11 cellular contexts compared by ENCODE assay signal in the genomic region with DNA sequence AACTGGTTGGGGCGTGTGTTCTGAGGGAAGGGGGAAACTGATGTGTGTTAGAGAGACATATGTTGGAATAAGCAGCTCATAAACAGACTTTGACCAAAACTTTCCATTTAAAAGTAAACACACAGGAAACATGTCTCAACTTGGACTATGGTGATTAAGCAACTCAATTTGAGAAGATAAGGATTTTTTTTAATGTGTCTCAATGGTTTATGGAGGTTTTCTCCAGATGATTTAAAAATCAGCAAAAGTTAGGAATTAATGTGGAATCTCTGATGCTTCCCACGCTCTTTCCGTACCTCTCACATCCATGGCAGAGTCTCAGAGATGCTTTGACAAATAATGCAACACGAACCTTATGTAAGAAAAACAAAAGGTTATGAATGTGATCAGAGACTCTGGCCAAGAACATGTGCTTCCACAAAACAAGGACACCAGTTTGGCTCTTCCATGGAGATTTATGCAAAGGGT.
DNase-seq lines count a peak whose midpoint lies in the region; ATAC-seq and TF ChIP-seq lines count a peak whose summit lies in the region.
"Had no signal": no experiment of that assay in that cellular context is flagged by ENCODE, and none has a peak within 500 bp of the region (broad histone marks: within the 10 kb centered on the region; RNA-seq: fewer than 3 reads in every experiment).

No MANE protein-coding gene starts in this region.

- TF ChIP-seq POLR2A in gastroesophageal sphincter (IDR thresholded peaks at IDR 0.05) (no peak), gastrocnemius medialis (IDR thresholded peaks at IDR 0.05) (no peak)

- no peak for DNase-seq in GM23338 (ENCODE audit: low spot score)
- DNase-seq in WTC11 (ENCODE audit: low spot score) = no peak
- DNase-seq in gastrocnemius medialis = no peak
- DNase-seq in NK-92 treated with Interleukin-12 subunit alpha and Interleukin-12 subunit beta, amount 100 ng/mL, for 24 hours (lab: John Stamatoyannopoulos, UW) = no peak
- no peak for DNase-seq in NCI-H1694 treated with DMSO at 0.1 percent for 48 hours (lab: John Stamatoyannopoulos, UW)
- DNase-seq in cerebellar nuclear complex (lab: John Stamatoyannopoulos, UW) = no peak
- DNase-seq: amniotic stem cell, NCI-H446 treated with DMSO at 0.1 percent for 48 hours, T1000 had no signal

- peaks cover 3% of the 10 kb centered on the region; the same call in 1 of the 2 replicates for H3K36me3 ChIP-seq in GM23338 (ENCODE audit: insufficient read depth)
- no peaks in the 10 kb centered on the region for H3K36me3 ChIP-seq in gastroesophageal sphincter
- no peaks in the 10 kb centered on the region for H3K36me3 ChIP-seq in gastrocnemius medialis

- H3K27ac ChIP-seq in GM23338 (ENCODE audit: low read depth) = peak overlapping the region; percentile 85
- H3K27ac ChIP-seq in gastroesophageal sphincter = peak overlapping the region in 3 of 4 donors; percentile 0 to 72 (median 61)
- H3K27ac ChIP-seq in gastrocnemius medialis = peak overlapping the region; percentile 37 to 74 (median 58)

- H3K4me1 Mint-ChIP-seq in GM23338 (peaks cover 84% of the 10 kb centered on the region), WTC11 (peaks cover 90% of the 10 kb centered on the region)

- H3K27ac Mint-ChIP-seq in GM23338 (peak overlapping the region; percentile 66), WTC11 (peak overlapping the region; percentile 82)

- H3K27me3 ChIP-seq in GM23338 (ENCODE audit: insufficient read depth) (no peaks in the 10 kb centered on the region), gastroesophageal sphincter (no peaks in the 10 kb centered on the region), gastrocnemius medialis (no peaks in the 10 kb centered on the region)

- H3K4me1 ChIP-seq in GM23338 (ENCODE audit: insufficient read depth) (peaks cover 78% of the 10 kb centered on the region), gastroesophageal sphincter (peaks cover 0 to 67% (median 23%) of the 10 kb centered on the region in 3 donors), gastrocnemius medialis (peaks cover 74 to 79% of the 10 kb centered on the region in 2 donors)

- H3K9me3 Mint-ChIP-seq in GM23338 = no peaks in the 10 kb centered on the region; the same call in 2 of the 3 replicates
- 0 out of 2 replicates have a peak, but pooled peaks cover 2% of the 10 kb centered on the region for H3K9me3 Mint-ChIP-seq in WTC11

- ATAC-seq in GM23338 = no peak
- no peak for ATAC-seq in WTC11
- ATAC-seq in gastroesophageal sphincter = peak; percentile 69
- ATAC-seq in gastrocnemius medialis = peak; percentile 57 to 59
- no peak for ATAC-seq in GM21717 (IDR thresholded peaks at IDR 0.05; ENCODE audit: unreplicated experiment)

- peak overlapping the region; percentile 64 for H3K4me2 ChIP-seq in GM23338

- peaks cover 48% of the 10 kb centered on the region for H3K36me3 Mint-ChIP-seq in GM23338 (ENCODE audit: low read depth)
- peaks cover 19% of the 10 kb centered on the region for H3K36me3 Mint-ChIP-seq in WTC11

- no peaks in the 10 kb centered on the region for H3K9me2 ChIP-seq in GM23338 (ENCODE audit: insufficient read depth)

- H3K27me3 Mint-ChIP-seq in GM23338 (ENCODE audit: insufficient read depth, low read depth, poor library complexity) (peaks cover 19% of the 10 kb centered on the region), WTC11 (ENCODE audit: low read depth) (no peaks in the 10 kb centered on the region)

- 57 to 82% methylated on average over 3 to 4 of the region's 4 CpGs for WGBS in gastroesophageal sphincter (ENCODE audit: low coverage in 1 of 2), 2 donors

- in situ Hi-C loops in gastrocnemius medialis (cut with MboI; ENCODE audit: low sequenced_read_pairs in 4 of 4) = no loop called here

- POLR2A ChIA-PET in WTC11 (lab: Charles Lee) = no interaction called here

- no peaks in the 10 kb centered on the region; the same call in none of the 2 replicates for H4K20me1 ChIP-seq in GM23338 (replicated peaks; ENCODE audit: insufficient read depth)

- H3K4me3 Mint-ChIP-seq in GM23338 = peak overlapping the region; percentile 9; the same call in 1 of the 3 replicates
- peak overlapping the region; percentile 20; the same call in 1 of the 2 replicates for H3K4me3 Mint-ChIP-seq in WTC11

- H3K9me3 ChIP-seq in gastroesophageal sphincter (no peaks in the 10 kb centered on the region), gastrocnemius medialis (no peaks in the 10 kb centered on the region)

- no peak overlapping the region for H2AFZ ChIP-seq in GM23338

- no peak for TF ChIP-seq CTCF in GM23338 (conservative IDR thresholded peaks at IDR 0.05; ENCODE audit: low read depth in 2 of 2)
- TF ChIP-seq CTCF in WTC11 (IDR thresholded peaks at IDR 0.05) = no peak
- no peak for TF ChIP-seq CTCF in gastroesophageal sphincter (IDR thresholded peaks at IDR 0.05)
- no peak for TF ChIP-seq CTCF in gastrocnemius medialis (IDR thresholded peaks at IDR 0.05 in 4 of 5, conservative IDR thresholded peaks at IDR 0.05 in 1 of 5)

- CTCF ChIA-PET in WTC11 (lab: Charles Lee) = interaction anchor here (0.7 kb wide), 1 partner anchor 102 kb away, joined by 4 read pairs; no protein-coding TSS in a partner anchor

- no peaks in the 10 kb centered on the region; the same call in 1 of the 2 replicates for H3F3A ChIP-seq in GM23338 (replicated peaks; ENCODE audit: low read depth)

- H3K4me3 ChIP-seq in GM23338 (no peak overlapping the region), gastroesophageal sphincter (no peak overlapping the region), gastrocnemius medialis (no peak overlapping the region)

- peaks cover 100% of the 10 kb centered on the region for H3K79me2 ChIP-seq in GM23338 (replicated peaks; ENCODE audit: insufficient read depth)

- TF ChIP-seq EP300 in gastroesophageal sphincter (IDR thresholded peaks at IDR 0.05) = no peak

- intact Hi-C loops in gastrocnemius medialis (cut with DNase I; ENCODE audit: low total_unique reads) = loop anchor here (5.0 kb wide), 1 partner anchor 38 kb away; no protein-coding TSS in a partner anchor

TF ChIP-seq in GM23338, 12 proteins besides CTCF, POLR2A, EP300 and RAD21:
- TF ChIP-seq POLR2AphosphoS5 (IDR thresholded peaks at IDR 0.05; ENCODE audit: low read depth) (no peak), EZH2phosphoT487 (IDR thresholded peaks at IDR 0.05; ENCODE audit: unreplicated experiment) (no peak)

TF ChIP-seq in WTC11, 78 proteins besides CTCF, POLR2A, EP300 and RAD21:
- TF ChIP-seq ZNF671 (CRISPR knock-in tag; IDR thresholded peaks at IDR 0.05) (no peak), GTF2I (CRISPR knock-in tag; conservative IDR thresholded peaks at IDR 0.05) (no peak), TEAD4 (CRISPR knock-in tag; IDR thresholded peaks at IDR 0.05) (no peak)
- TF ChIP-seq, protein P1, sequence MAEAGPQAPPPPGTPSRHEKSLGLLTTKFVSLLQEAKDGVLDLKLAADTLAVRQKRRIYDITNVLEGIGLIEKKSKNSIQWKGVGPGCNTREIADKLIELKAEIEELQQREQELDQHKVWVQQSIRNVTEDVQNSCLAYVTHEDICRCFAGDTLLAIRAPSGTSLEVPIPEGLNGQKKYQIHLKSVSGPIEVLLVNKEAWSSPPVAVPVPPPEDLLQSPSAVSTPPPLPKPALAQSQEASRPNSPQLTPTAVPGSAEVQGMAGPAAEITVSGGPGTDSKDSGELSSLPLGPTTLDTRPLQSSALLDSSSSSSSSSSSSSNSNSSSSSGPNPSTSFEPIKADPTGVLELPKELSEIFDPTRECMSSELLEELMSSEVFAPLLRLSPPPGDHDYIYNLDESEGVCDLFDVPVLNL (CRISPR knock-in tag; IDR thresholded peaks at IDR 0.05; ENCODE audit: borderline replicate concordance, low read depth) = no peak
- TF ChIP-seq, protein P2, sequence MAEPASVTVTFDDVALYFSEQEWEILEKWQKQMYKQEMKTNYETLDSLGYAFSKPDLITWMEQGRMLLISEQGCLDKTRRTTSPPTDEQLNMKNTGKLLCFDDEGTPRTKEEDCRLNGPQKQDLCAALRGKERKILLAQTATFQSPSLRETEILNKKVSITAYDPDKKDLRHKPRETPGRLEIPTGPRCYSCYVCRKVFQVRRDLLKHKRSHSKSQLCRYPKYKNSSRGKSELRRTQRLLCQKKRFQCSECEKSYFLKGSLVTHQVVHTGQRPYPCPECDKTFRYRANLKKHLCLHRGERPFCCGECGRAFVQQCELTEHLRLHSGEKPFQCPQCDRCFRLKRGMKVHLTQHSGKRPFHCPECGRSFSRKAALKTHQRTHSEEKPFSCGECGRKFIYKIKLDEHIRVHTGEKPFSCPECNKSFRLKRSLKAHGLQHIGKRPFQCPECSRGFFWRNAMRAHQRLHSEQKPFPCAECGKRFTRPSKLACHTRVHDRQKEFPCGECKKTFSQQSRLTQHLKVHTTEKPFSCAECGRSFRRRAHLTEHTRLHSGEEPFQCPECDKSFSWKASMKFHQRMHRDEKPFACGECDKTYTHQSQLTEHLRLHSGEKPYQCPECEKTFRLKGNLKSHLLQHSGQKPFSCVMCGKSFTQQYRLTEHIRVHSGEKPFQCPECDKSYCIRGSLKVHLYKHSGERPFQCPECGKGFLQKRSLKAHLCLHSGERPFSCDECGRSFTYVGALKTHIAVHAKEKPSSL (CRISPR knock-in tag; conservative IDR thresholded peaks at IDR 0.05) = no peak

Comparison
In these comparisons a context has a peak if more than half of its experiments do, and no peak if none do; other contexts are left out.
1. ATAC-seq: peak in gastroesophageal sphincter (single experiment) and gastrocnemius medialis (2 of 2); none in GM23338 (single experiment), WTC11 (single experiment) and GM21717 (single experiment).
2. Peak in every context shown above with its lines, with median percentiles within 50 percentile points of each other: H3K27ac ChIP-seq.